Comparison of ENCODE assay signal across 9 cellular contexts in the genomic region with DNA sequence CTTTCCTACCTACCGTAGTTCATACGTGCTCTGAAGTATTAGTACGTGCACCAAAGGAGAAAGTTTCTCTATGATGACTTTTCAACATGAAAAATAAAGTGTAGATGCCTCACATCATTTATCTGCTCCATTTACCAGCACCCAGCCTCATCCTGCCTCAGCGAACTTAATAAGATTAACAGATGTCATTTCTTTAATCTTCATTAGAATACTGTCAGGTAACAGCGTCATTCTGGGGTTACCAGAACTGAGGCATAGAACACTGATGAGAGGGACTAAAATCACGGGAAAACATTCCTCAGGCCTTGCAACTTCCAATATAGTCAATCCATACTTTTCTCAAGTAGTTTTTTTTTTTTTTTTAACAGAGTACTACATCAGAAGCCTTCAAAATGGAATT.
"Had no signal": no experiment of that assay in that cellular context is flagged by ENCODE, and none has a peak within 500 bp of the region (broad histone marks: within the 10 kb centered on the region; RNA-seq: fewer than 3 reads in every experiment).

No MANE protein-coding gene starts in this region.

- DNase-seq: Karpas-422, KG1, MG63, NCI-H1092, NCI-H1417 treated with DMSO at 0.1 percent for 48 hours, NCI-H2107, SK-N-SH, T-cell had no signal

- H3K9me3 ChIP-seq: MG63, SK-N-SH had no signal

- H3K27ac ChIP-seq: RWPE1 had no signal

- ATAC-seq: T-cell had no signal

- H3K4me3 ChIP-seq: MG63 had no signal
